In the genomic region with DNA sequence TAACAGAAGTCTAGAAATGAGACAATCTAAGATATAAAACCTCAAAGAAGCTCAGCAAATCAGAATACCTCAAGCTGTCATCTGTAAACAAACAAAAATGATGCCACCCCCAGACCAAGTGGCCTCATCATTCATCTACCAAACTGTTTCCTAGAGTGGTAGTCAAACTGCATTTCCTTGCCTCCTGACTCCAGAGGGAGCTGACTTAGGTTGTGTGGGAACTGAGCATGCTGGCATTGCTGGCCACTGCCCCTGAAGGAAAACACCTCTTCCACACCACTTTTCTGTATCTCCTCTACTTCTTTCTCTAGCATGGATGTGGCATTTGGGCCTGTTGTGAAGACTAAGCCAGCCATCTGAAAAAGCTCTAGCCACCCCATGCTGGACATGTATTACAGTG, we compare ENCODE assay signal across 1 cellular context.
TF ChIP-seq lines count a peak whose summit lies in the region.

No MANE protein-coding gene starts in this region.

TF ChIP-seq in HepG2, 621 proteins besides CTCF, POLR2A, EP300 and RAD21 (continued from another document):
- TF ChIP-seq, protein P1, sequence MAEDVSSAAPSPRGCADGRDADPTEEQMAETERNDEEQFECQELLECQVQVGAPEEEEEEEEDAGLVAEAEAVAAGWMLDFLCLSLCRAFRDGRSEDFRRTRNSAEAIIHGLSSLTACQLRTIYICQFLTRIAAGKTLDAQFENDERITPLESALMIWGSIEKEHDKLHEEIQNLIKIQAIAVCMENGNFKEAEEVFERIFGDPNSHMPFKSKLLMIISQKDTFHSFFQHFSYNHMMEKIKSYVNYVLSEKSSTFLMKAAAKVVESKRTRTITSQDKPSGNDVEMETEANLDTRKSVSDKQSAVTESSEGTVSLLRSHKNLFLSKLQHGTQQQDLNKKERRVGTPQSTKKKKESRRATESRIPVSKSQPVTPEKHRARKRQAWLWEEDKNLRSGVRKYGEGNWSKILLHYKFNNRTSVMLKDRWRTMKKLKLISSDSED (CRISPR knock-in tag; IDR thresholded peaks at IDR 0.05) = no peak
- no peak for TF ChIP-seq YY1 (IDR thresholded peaks at IDR 0.05; ENCODE audit: insufficient read depth, insufficient replicate concordance, low read depth, low read length)
- TF ChIP-seq TBX3 (IDR thresholded peaks at IDR 0.05; ENCODE audit: borderline replicate concordance) = no peak
- no peak for TF ChIP-seq SMAD1 (CRISPR knock-in tag; IDR thresholded peaks at IDR 0.05; ENCODE audit: borderline replicate concordance, low read depth)
- no peak for TF ChIP-seq DMAP1 (CRISPR knock-in tag; IDR thresholded peaks at IDR 0.05)
- no peak for TF ChIP-seq ELF1 (CRISPR knock-in tag; IDR thresholded peaks at IDR 0.05)
- TF ChIP-seq, protein P2, sequence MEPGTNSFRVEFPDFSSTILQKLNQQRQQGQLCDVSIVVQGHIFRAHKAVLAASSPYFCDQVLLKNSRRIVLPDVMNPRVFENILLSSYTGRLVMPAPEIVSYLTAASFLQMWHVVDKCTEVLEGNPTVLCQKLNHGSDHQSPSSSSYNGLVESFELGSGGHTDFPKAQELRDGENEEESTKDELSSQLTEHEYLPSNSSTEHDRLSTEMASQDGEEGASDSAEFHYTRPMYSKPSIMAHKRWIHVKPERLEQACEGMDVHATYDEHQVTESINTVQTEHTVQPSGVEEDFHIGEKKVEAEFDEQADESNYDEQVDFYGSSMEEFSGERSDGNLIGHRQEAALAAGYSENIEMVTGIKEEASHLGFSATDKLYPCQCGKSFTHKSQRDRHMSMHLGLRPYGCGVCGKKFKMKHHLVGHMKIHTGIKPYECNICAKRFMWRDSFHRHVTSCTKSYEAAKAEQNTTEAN (CRISPR knock-in tag; conservative IDR thresholded peaks at IDR 0.05) = no peak
- no peak for TF ChIP-seq SMARCE1 (IDR thresholded peaks at IDR 0.05; ENCODE audit: borderline replicate concordance)
- TF ChIP-seq ZNF337 (CRISPR knock-in tag; IDR thresholded peaks at IDR 0.05; ENCODE audit: borderline replicate concordance, low read depth) = no peak
- TF ChIP-seq SRY (CRISPR knock-in tag; IDR thresholded peaks at IDR 0.05) = no peak
- TF ChIP-seq KDM1A (CRISPR knock-in tag; IDR thresholded peaks at IDR 0.05) = no peak
- TF ChIP-seq ZNF775 (CRISPR knock-in tag; IDR thresholded peaks at IDR 0.05; ENCODE audit: borderline replicate concordance) = no peak
- no peak for TF ChIP-seq KDM3A (CRISPR knock-in tag; IDR thresholded peaks at IDR 0.05; ENCODE audit: low read depth)
- no peak for TF ChIP-seq CBX2 (IDR thresholded peaks at IDR 0.05; ENCODE audit: low read depth, low read length)
- TF ChIP-seq CBX2 (CRISPR knock-in tag; IDR thresholded peaks at IDR 0.05; ENCODE audit: low read depth) = no peak
- TF ChIP-seq, protein P3, sequence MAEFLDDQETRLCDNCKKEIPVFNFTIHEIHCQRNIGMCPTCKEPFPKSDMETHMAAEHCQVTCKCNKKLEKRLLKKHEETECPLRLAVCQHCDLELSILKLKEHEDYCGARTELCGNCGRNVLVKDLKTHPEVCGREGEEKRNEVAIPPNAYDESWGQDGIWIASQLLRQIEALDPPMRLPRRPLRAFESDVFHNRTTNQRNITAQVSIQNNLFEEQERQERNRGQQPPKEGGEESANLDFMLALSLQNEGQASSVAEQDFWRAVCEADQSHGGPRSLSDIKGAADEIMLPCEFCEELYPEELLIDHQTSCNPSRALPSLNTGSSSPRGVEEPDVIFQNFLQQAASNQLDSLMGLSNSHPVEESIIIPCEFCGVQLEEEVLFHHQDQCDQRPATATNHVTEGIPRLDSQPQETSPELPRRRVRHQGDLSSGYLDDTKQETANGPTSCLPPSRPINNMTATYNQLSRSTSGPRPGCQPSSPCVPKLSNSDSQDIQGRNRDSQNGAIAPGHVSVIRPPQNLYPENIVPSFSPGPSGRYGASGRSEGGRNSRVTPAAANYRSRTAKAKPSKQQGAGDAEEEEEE (CRISPR knock-in tag; IDR thresholded peaks at IDR 0.05; ENCODE audit: borderline replicate concordance) = no peak
